17 cellular contexts compared by ENCODE assay signal in genomic region chr11:76591416-76591815, GRCh38.
"Had no signal": no experiment of that assay in that cellular context is flagged by ENCODE, and none has a peak within 500 bp of the region (broad histone marks: within the 10 kb centered on the region; RNA-seq: fewer than 3 reads in every experiment).

No MANE protein-coding gene starts in this region.

- DNase-seq: activated CD4-positive, alpha-beta T cell treated with anti-CD3 and anti-CD28 coated beads, Interleukin-2, amount 50 U/mL, for 4 hours; activated CD4-positive, CD25-positive, alpha-beta regulatory T cell treated with anti-CD3 and anti-CD28 coated beads, Interleukin-2, amount 50 U/mL, for 72 hours; activated effector memory CD4-positive, alpha-beta T cell treated with Interleukin-2 at 50 U/mL for 16 hours; activated T-cell treated with anti-CD3 and anti-CD28 coated beads, Interleukin-2, amount 50 U/mL, for 1 hour; amniotic stem cell; mesenchymal stem cell; natural killer cell; SK-N-SH; stimulated activated naive CD4-positive, alpha-beta T cell treated with Interleukin-2 at 50 U/mL for 16 hours; T-cell; T1000; tibial artery had no signal

- H3K36me3 ChIP-seq: cardiac muscle cell, neutrophil, tibial artery, vagina had no signal

- H3K27ac ChIP-seq: cardiac muscle cell, neutrophil, tibial artery, vagina, VCaP had no signal

- H3K36me3 Mint-ChIP-seq: activated naive CD4-positive, alpha-beta T cell treated with anti-CD3 and anti-CD28 coated beads, Interleukin-2, amount 50 U/mL, for 24 hours; natural killer cell; T-cell had no signal

- H3K9me3 ChIP-seq: neutrophil, SK-N-SH, tibial artery, vagina had no signal

- H3K27ac Mint-ChIP-seq: activated naive CD4-positive, alpha-beta T cell treated with anti-CD3 and anti-CD28 coated beads, Interleukin-2, amount 50 U/mL, for 24 hours; natural killer cell had no signal

- H3K4me3 ChIP-seq: cardiac muscle cell, tibial artery, vagina had no signal

- H3K9ac ChIP-seq: SK-N-SH had no signal

- H3K4me1 ChIP-seq: vagina had no signal

- H3K9me3 Mint-ChIP-seq: activated naive CD4-positive, alpha-beta T cell treated with anti-CD3 and anti-CD28 coated beads, Interleukin-2, amount 50 U/mL, for 24 hours; natural killer cell; T-cell had no signal

- H3K4me1 Mint-ChIP-seq: activated naive CD4-positive, alpha-beta T cell treated with anti-CD3 and anti-CD28 coated beads, Interleukin-2, amount 50 U/mL, for 24 hours had no signal

- H3K27me3 ChIP-seq: cardiac muscle cell, neutrophil, tibial artery, vagina had no signal

- H3K4me3 Mint-ChIP-seq: activated naive CD4-positive, alpha-beta T cell treated with anti-CD3 and anti-CD28 coated beads, Interleukin-2, amount 50 U/mL, for 24 hours; natural killer cell; T-cell had no signal

- ATAC-seq: natural killer cell had no signal
